Comparison of ENCODE assay signal across 8 cellular contexts in genomic region chr10:44878704-44879530, GRCh38. TPM values are rescaled to one million over a fixed set of nuclear protein-coding genes. Genes with fewer than 3 reads are reported as not detected.
DNase-seq lines count a peak whose midpoint lies in the region; ATAC-seq and TF ChIP-seq lines count a peak whose summit lies in the region.

No MANE protein-coding gene starts in this region.

- peak; percentile 31 for TF ChIP-seq CTCF in AG09319 (IDR thresholded peaks at IDR 0.05; ENCODE audit: low read depth, low read length)
- no peak for TF ChIP-seq CTCF in gastroesophageal sphincter (IDR thresholded peaks at IDR 0.05)
- peak; percentile 47 for TF ChIP-seq CTCF in neural crest cell (conservative IDR thresholded peaks at IDR 0.05)

- peaks cover 19% of the 10 kb centered on the region for H3K27me3 ChIP-seq in HUES64 (ENCODE audit: insufficient read depth, low read length)
- H3K27me3 ChIP-seq in SJSA1 (replicated peaks): no peaks in the 10 kb centered on the region
- no peaks in the 10 kb centered on the region for H3K27me3 ChIP-seq in gastroesophageal sphincter

- H3K36me3 Mint-ChIP-seq in activated naive CD4-positive, alpha-beta T cell treated with anti-CD3 and anti-CD28 coated beads for 36 hours (ENCODE audit: low read depth): no peaks in the 10 kb centered on the region
- H3K36me3 Mint-ChIP-seq in neural crest cell (ENCODE audit: low read depth): no peaks in the 10 kb centered on the region

- peak overlapping the region; percentile 80 for H3K4me3 Mint-ChIP-seq in activated naive CD4-positive, alpha-beta T cell treated with anti-CD3 and anti-CD28 coated beads for 36 hours
- peak overlapping the region; percentile 86 for H3K4me3 Mint-ChIP-seq in neural crest cell

- CTCF ChIA-PET in activated naive CD4-positive, alpha-beta T cell treated with anti-CD3 and anti-CD28 coated beads for 36 hours (lab: Charles Lee): interaction anchor here (0.5 to 2.3 kb wide), 4 partner anchors 10 to 148 kb away, joined by 3 to 9 read pairs (median 6); no protein-coding TSS in a partner anchor

- H3K27ac ChIP-seq in HUES64 (ENCODE audit: low read depth, low read length) (no peak overlapping the region), SJSA1 (no peak overlapping the region), gastroesophageal sphincter (peak overlapping the region; percentile 75 to 96 (median 88))

- H3K4me1 Mint-ChIP-seq in activated naive CD4-positive, alpha-beta T cell treated with anti-CD3 and anti-CD28 coated beads for 36 hours (ENCODE audit: low read depth): peaks cover 9% of the 10 kb centered on the region
- peaks cover 27% of the 10 kb centered on the region for H3K4me1 Mint-ChIP-seq in neural crest cell

- intact Hi-C loops in activated naive CD4-positive, alpha-beta T cell treated with anti-CD3 and anti-CD28 coated beads for 36 hours (cut with micrococcal nuclease): loop anchor here (1.0 to 2.0 kb wide), 3 partner anchors 34 to 96 kb away; no protein-coding TSS in a partner anchor

- H3K27me3 Mint-ChIP-seq in activated naive CD4-positive, alpha-beta T cell treated with anti-CD3 and anti-CD28 coated beads for 36 hours (ENCODE audit: low read depth): peaks cover 2% of the 10 kb centered on the region
- H3K27me3 Mint-ChIP-seq in neural crest cell (ENCODE audit: low read depth): peaks cover 2% of the 10 kb centered on the region

- no peaks in the 10 kb centered on the region for H3K9me3 ChIP-seq in HUES64 (ENCODE audit: insufficient read depth, low read depth, low read length)
- H3K9me3 ChIP-seq in SJSA1 (replicated peaks): no peaks in the 10 kb centered on the region
- H3K9me3 ChIP-seq in gastroesophageal sphincter: no peaks in the 10 kb centered on the region

- H3K36me3 ChIP-seq in HUES64 (ENCODE audit: insufficient read depth, low read length) (no peaks in the 10 kb centered on the region), SJSA1 (no peaks in the 10 kb centered on the region), gastroesophageal sphincter (no peaks in the 10 kb centered on the region)

- TF ChIP-seq POLR2A in gastroesophageal sphincter (IDR thresholded peaks at IDR 0.05): peak; percentile 4 to 20

- WGBS in HUES64: 10% methylated on average over 30 of the region's 30 CpGs
- WGBS in gastroesophageal sphincter (ENCODE audit: low coverage in 1 of 2), 2 donors: 0 to 2% methylated on average over 10 to 21 of the region's 30 CpGs

- H3K4me1 ChIP-seq in HUES64 (ENCODE audit: insufficient read depth, low read length) (peaks cover 7% of the 10 kb centered on the region), SJSA1 (replicated peaks) (peaks cover 7% of the 10 kb centered on the region; the same call in 1 of the 2 replicates), gastroesophageal sphincter (peaks cover 6 to 54% (median 20%) of the 10 kb centered on the region in 3 donors)

- peak overlapping the region; percentile 53 for H3K4me3 ChIP-seq in HUES64 (ENCODE audit: low read length)
- H3K4me3 ChIP-seq in SJSA1: peak overlapping the region; percentile 9; the same call in 1 of the 2 replicates
- peak overlapping the region; percentile 34 to 47 for H3K4me3 ChIP-seq in gastroesophageal sphincter

- H3K9ac ChIP-seq in HUES64 (ENCODE audit: low read depth, low read length): peak overlapping the region; percentile 40

- peak overlapping the region; percentile 48 for H3K27ac Mint-ChIP-seq in activated naive CD4-positive, alpha-beta T cell treated with anti-CD3 and anti-CD28 coated beads for 36 hours
- H3K27ac Mint-ChIP-seq in neural crest cell (ENCODE audit: unreplicated experiment): no peak overlapping the region

- DNase-seq in AG09319 (ENCODE audit: extremely low read depth, low read depth): peak; percentile 65
- DNase-seq in SJSA1 (ENCODE audit: low read depth in 1 of 2, low spot score in 2 of 2): peak; percentile 50 to 74
- peak; percentile 89 for DNase-seq in activated naive CD4-positive, alpha-beta T cell treated with anti-CD3 and anti-CD28 coated beads for 36 hours
- peak; percentile 79 for DNase-seq in neural crest cell (ENCODE audit: low read depth, low spot score)
- DNase-seq in stimulated activated naive CD4-positive, alpha-beta T cell treated with Interleukin-2 at 50 U/mL for 16 hours (lab: John Stamatoyannopoulos, UW): peak; percentile 51

- ATAC-seq in GM19351 (IDR thresholded peaks at IDR 0.05; ENCODE audit: unreplicated experiment) (peak; percentile 68), gastroesophageal sphincter (peak; percentile 92)

- H3K9me3 Mint-ChIP-seq in activated naive CD4-positive, alpha-beta T cell treated with anti-CD3 and anti-CD28 coated beads for 36 hours: no peaks in the 10 kb centered on the region
- no peaks in the 10 kb centered on the region for H3K9me3 Mint-ChIP-seq in neural crest cell

- TF ChIP-seq EP300 in gastroesophageal sphincter (IDR thresholded peaks at IDR 0.05): no peak

RNA-seq across cellular contexts. Expression of gene TMEM72, which starts 32.2 kb away (rescaled TPM):
- polyA plus RNA-seq in HUES64 (2013, experiment 1 of 2): 0.05 TPM
- polyA plus RNA-seq in HUES64 (2013, experiment 2 of 2): not detected
- total RNA-seq in SJSA1 (2014; rRNA removed; shearing (Covaris generic)): not detected in 2 replicates
- total RNA-seq in activated naive CD4-positive, alpha-beta T cell treated with anti-CD3 and anti-CD28 coated beads for 36 hours: not detected
- total RNA-seq in gastroesophageal sphincter (under 1 TPM in 1 of 4 donors, not detected in 3; 0.35 TPM), neural crest cell (not detected in 2 replicates)

Comparison
In these comparisons a context has a peak if more than half of its experiments do, and no peak if none do; other contexts are left out.
1. CTCF ChIP-seq: peak in AG09319 (single experiment) and neural crest cell (single experiment); none in gastroesophageal sphincter (0 of 4).
2. H3K27ac ChIP-seq: peak in gastroesophageal sphincter (4 of 4); none in HUES64 (single experiment) and SJSA1 (single experiment).
3. Peak in every context shown above with its lines, with median percentiles within 50 percentile points of each other: DNase-seq and H3K4me3 ChIP-seq.